In the genomic region with DNA sequence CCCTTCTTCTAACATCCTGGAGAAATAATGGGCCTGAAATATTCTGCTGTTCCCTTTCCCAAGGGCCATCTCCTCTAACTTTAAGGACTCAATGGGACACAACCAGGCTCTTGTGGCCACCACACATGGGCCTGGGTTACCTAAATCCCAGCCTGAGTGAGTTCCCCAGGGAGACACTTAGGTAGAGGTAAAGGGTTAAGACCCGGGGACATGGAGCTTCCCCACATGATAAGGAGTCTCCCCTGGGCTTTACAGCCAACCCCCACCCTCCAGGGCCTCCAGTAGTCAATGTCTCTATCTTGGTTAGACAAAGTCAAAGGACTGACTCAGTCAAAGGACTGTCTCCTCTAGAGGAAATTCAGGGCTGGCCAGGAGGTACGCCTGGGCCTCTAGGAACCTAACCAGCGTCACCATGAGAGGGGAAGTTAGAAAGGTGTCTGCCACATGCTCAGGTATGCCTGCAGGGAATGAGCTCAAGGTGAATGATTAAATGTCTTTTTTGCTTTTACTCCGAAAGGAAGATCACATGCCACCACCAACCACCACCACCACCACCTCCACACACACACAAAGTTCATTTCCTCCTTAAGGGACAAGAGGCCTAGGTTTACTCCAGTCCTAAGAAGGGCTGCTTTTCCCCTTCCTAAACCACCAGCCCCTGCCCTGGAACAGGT, we compare ENCODE assay signal across 8 cellular contexts. TPM values are rescaled to one million over a fixed set of nuclear protein-coding genes. Genes with fewer than 3 reads are reported as not detected.
DNase-seq lines count a peak whose midpoint lies in the region; ATAC-seq and TF ChIP-seq lines count a peak whose summit lies in the region.

No MANE protein-coding gene starts in this region.

- H3K27ac ChIP-seq in DOHH2 (ENCODE audit: low read depth, low read length) = peak overlapping the region; percentile 43
- no peak overlapping the region for H3K27ac ChIP-seq in endodermal cell (ENCODE audit: low read depth, low read length)

- peak; percentile 43 for DNase-seq in T-helper 9 cell
- DNase-seq in endodermal cell = peak; percentile 53
- DNase-seq in HPDE6-E6E7 (ENCODE audit: extremely low spot score) = no peak
- no peak for DNase-seq in Ammon's horn (ENCODE audit: low spot score)
- no peak for DNase-seq in anterior cingulate cortex (lab: John Stamatoyannopoulos, UW)

- H3K4me1 ChIP-seq in DOHH2 (ENCODE audit: control insufficient read depth, low read length) (peaks cover 54% of the 10 kb centered on the region), endodermal cell (ENCODE audit: control insufficient read depth, insufficient read depth, low read length) (peaks cover 14% of the 10 kb centered on the region)

- H3K4me3 ChIP-seq in DOHH2 (ENCODE audit: low read length) (no peak overlapping the region), endodermal cell (ENCODE audit: low read length) (no peak overlapping the region)

- H3K4me3 Mint-ChIP-seq in endodermal cell (no peak overlapping the region), nephron (peak overlapping the region; percentile 81 to 100 (median 99))

- H3K9me2 ChIP-seq in DOHH2 (replicated peaks; ENCODE audit: control insufficient read depth, low read length) = no peaks in the 10 kb centered on the region

- no peaks in the 10 kb centered on the region for H3K27me3 Mint-ChIP-seq in endodermal cell (ENCODE audit: insufficient read depth)
- H3K27me3 Mint-ChIP-seq in nephron (ENCODE audit: low read depth) = peaks cover 13% of the 10 kb centered on the region

- no peak for ATAC-seq in GM18858 (IDR thresholded peaks at IDR 0.05; ENCODE audit: unreplicated experiment)

- H3K4me1 Mint-ChIP-seq in endodermal cell = peaks cover 47% of the 10 kb centered on the region
- H3K4me1 Mint-ChIP-seq in nephron = peaks cover 62% of the 10 kb centered on the region

- no peak for TF ChIP-seq CTCF in DOHH2 (IDR thresholded peaks at IDR 0.05; ENCODE audit: low read depth, low read length, poor library complexity, severe bottlenecking)
- TF ChIP-seq CTCF in endodermal cell (conservative IDR thresholded peaks at IDR 0.05) = no peak
- no peak for TF ChIP-seq CTCF in nephron (IDR thresholded peaks at IDR 0.05; ENCODE audit: unreplicated experiment in 3 of 3)

- peaks cover 45% of the 10 kb centered on the region for H3K36me3 ChIP-seq in DOHH2 (ENCODE audit: control insufficient read depth, low read length)
- H3K36me3 ChIP-seq in endodermal cell (ENCODE audit: control insufficient read depth, insufficient read depth, low read length) = peaks cover 33% of the 10 kb centered on the region

- peaks cover 64% of the 10 kb centered on the region for H3F3A ChIP-seq in DOHH2 (ENCODE audit: control insufficient read depth, insufficient read depth)

- WGBS in endodermal cell (ENCODE audit: insufficient coverage in 1 of 2, insufficient read length in 1 of 2), 2 experiments = 88 to 98% methylated on average over 3 to 4 of the region's 4 CpGs

- H3K9ac ChIP-seq in endodermal cell (ENCODE audit: extremely low read depth, low read length, poor library complexity, severe bottlenecking) = no peak overlapping the region

- no peaks in the 10 kb centered on the region for H3K27me3 ChIP-seq in DOHH2 (ENCODE audit: control insufficient read depth, low read length)
- H3K27me3 ChIP-seq in endodermal cell (ENCODE audit: control insufficient read depth, insufficient read depth, low read length, poor library complexity, severe bottlenecking) = no peaks in the 10 kb centered on the region

- peaks cover 11% of the 10 kb centered on the region for H4K20me1 ChIP-seq in DOHH2 (ENCODE audit: control insufficient read depth, insufficient read depth, low read depth, low read length)

- H3K9me3 Mint-ChIP-seq in endodermal cell (no peaks in the 10 kb centered on the region), nephron (no peaks in the 10 kb centered on the region)

- H3K36me3 Mint-ChIP-seq in endodermal cell (ENCODE audit: low read depth) (peaks cover 38% of the 10 kb centered on the region), nephron (ENCODE audit: low read depth) (peaks cover 52% of the 10 kb centered on the region)

- H3K79me2 ChIP-seq in DOHH2 (ENCODE audit: control insufficient read depth, low read length) = peaks cover 28% of the 10 kb centered on the region

- H3K4me2 ChIP-seq in DOHH2 (ENCODE audit: low read length) = no peak overlapping the region

- H3K9me3 ChIP-seq in DOHH2 (ENCODE audit: control insufficient read depth, insufficient read depth, low read length) (no peaks in the 10 kb centered on the region), endodermal cell (ENCODE audit: control insufficient read depth, low read length) (no peaks in the 10 kb centered on the region)

- H3K27ac Mint-ChIP-seq in endodermal cell = peak overlapping the region; percentile 63
- H3K27ac Mint-ChIP-seq in nephron = peak overlapping the region; percentile 92 to 100 (median 97)

RNA-seq across cellular contexts. Expression of gene ZFP36L1, which starts 6.9 kb away (rescaled TPM):
- 10 to 100 TPM; 99.4 to 99.6 TPM for total RNA-seq in endodermal cell
- polyA plus RNA-seq in endodermal cell (2013, experiment 1 of 2) = 215 TPM
- 172 TPM for polyA plus RNA-seq in endodermal cell (2013, experiment 2 of 2)

Comparison
In these comparisons a context has a peak if more than half of its experiments do, and no peak if none do; other contexts are left out.
1. DNase-seq: peak in T-helper 9 cell (single experiment) and endodermal cell (single experiment); none in HPDE6-E6E7 (single experiment), Ammon's horn (single experiment) and anterior cingulate cortex (0 of 58).